In the genomic region with DNA sequence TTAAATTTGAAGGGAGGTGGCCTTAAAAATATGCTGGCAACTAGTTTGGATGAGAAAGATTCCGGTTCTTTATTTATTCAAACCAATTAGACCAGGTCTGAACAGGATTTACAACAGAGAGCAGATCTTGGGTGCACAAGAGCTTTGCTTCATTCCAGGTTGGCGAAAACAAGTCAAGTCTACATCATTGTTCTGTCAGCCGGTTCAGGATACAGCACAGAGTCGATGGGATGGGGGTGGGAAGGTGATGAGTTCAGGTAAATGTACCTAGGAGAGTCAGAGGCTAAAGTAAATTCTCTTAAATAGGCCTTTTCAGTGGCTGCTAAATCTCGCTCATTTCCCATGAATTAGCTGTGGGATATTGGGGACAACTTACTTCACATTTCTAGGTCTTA, we compare ENCODE assay signal across 7 cellular contexts. TPM values are rescaled to one million over a fixed set of nuclear protein-coding genes. Genes with fewer than 3 reads are reported as not detected.
DNase-seq lines count a peak whose midpoint lies in the region; ATAC-seq and TF ChIP-seq lines count a peak whose summit lies in the region.

No MANE protein-coding gene starts in this region.

- TF ChIP-seq CTCF in HEK293 (tag by site-specific recombination; IDR thresholded peaks at IDR 0.05) (no peak), foreskin keratinocyte (conservative IDR thresholded peaks at IDR 0.05) (no peak), smooth muscle cell (IDR thresholded peaks at IDR 0.05; ENCODE audit: borderline replicate concordance, insufficient read depth, poor library complexity, severe bottlenecking) (no peak)

- peak overlapping the region; percentile 46 for H2AFZ ChIP-seq in smooth muscle cell (ENCODE audit: low read depth)

- 25% methylated on average over 5 of the region's 5 CpGs for WGBS in smooth muscle cell (ENCODE audit: low lambda C conversion rate)

- H3F3A ChIP-seq in smooth muscle cell (ENCODE audit: low read depth) = peaks cover 10% of the 10 kb centered on the region

- no peak for DNase-seq in SK-N-MC (ENCODE audit: low read depth, low spot score)
- no peak for DNase-seq in foreskin keratinocyte
- no peak for DNase-seq in smooth muscle cell (lab: John Stamatoyannopoulos, UW; ENCODE audit: unreplicated experiment)
- no peak for DNase-seq in ureter (ENCODE audit: low spot score)
- DNase-seq in C1 segment of cervical spinal cord (lab: John Stamatoyannopoulos, UW) = no peak

- H3K27me3 ChIP-seq in foreskin keratinocyte (no peaks in the 10 kb centered on the region), smooth muscle cell (ENCODE audit: low read depth) (no peaks in the 10 kb centered on the region)

- H3K36me3 ChIP-seq in HEK293 (ENCODE audit: control insufficient read depth in 2 of 2, insufficient read depth in 1 of 2, low read length in 2 of 2) (no peaks in the 10 kb centered on the region), SK-N-MC (ENCODE audit: insufficient read depth, low read length) (no peaks in the 10 kb centered on the region), smooth muscle cell (ENCODE audit: low read depth) (no peaks in the 10 kb centered on the region)

- POLR2A ChIA-PET in HEK293 (lab: Yijun Ruan, JAX) = interaction anchor here (1.9 kb wide), 1 partner anchor 291 kb away, joined by 5 read pairs; no protein-coding TSS in a partner anchor

- peaks cover 37% of the 10 kb centered on the region for H3K79me2 ChIP-seq in smooth muscle cell (ENCODE audit: low read depth)

- peaks cover 26% of the 10 kb centered on the region for H4K20me1 ChIP-seq in smooth muscle cell (ENCODE audit: low read depth)

- H3K27ac ChIP-seq in HEK293 (ENCODE audit: extremely low read depth, low read depth, low read length) (peak overlapping the region; percentile 37; the same call in 1 of the 2 replicates), SK-N-MC (peak overlapping the region; percentile 46; the same call in 1 of the 2 replicates), foreskin keratinocyte (peak overlapping the region; percentile 13), smooth muscle cell (ENCODE audit: low read depth) (peak overlapping the region; percentile 63)

- peak overlapping the region; percentile 99 for H3K4me2 ChIP-seq in smooth muscle cell

- H3K9ac ChIP-seq in SK-N-MC (ENCODE audit: insufficient read length) (peak overlapping the region; percentile 47), smooth muscle cell (ENCODE audit: low read depth) (peak overlapping the region; percentile 37)

- ATAC-seq in foreskin keratinocyte (no peak), GM21576 (IDR thresholded peaks at IDR 0.05; ENCODE audit: unreplicated experiment) (no peak)

- H3K9me3 ChIP-seq in HEK293 (ENCODE audit: control insufficient read depth, insufficient read depth, low read depth, low read length) = no peaks in the 10 kb centered on the region
- H3K9me3 ChIP-seq in SK-N-MC (ENCODE audit: low read depth, low read length) = no peaks in the 10 kb centered on the region
- no peaks in the 10 kb centered on the region for H3K9me3 ChIP-seq in smooth muscle cell (replicated peaks; ENCODE audit: low read depth)

- CTCF ChIA-PET in HEK293 (lab: Yijun Ruan, JAX) = no interaction called here

- peaks cover 6% of the 10 kb centered on the region for H3K4me1 ChIP-seq in HEK293 (ENCODE audit: control insufficient read depth, insufficient read depth, low read length)
- peaks cover 23% of the 10 kb centered on the region for H3K4me1 ChIP-seq in foreskin keratinocyte
- peaks cover 45% of the 10 kb centered on the region for H3K4me1 ChIP-seq in smooth muscle cell (ENCODE audit: low read depth)

- peak overlapping the region; percentile 62; the same call in 1 of the 2 replicates for H3K4me3 ChIP-seq in HEK293 (ENCODE audit: low read depth, low read length)
- peak overlapping the region; percentile 86 for H3K4me3 ChIP-seq in SK-N-MC
- peak overlapping the region; percentile 79 for H3K4me3 ChIP-seq in smooth muscle cell

TF ChIP-seq in HEK293, 187 proteins besides CTCF, POLR2A, EP300 and RAD21:
- TF ChIP-seq ZBTB17 (tag by site-specific recombination; IDR thresholded peaks at IDR 0.05) = peak; percentile 80
- TF ChIP-seq ZNF600 (tag by site-specific recombination; IDR thresholded peaks at IDR 0.05) = no peak

RNA-seq across cellular contexts. Expression of a gene that starts 0.9 kb away (rescaled TPM):
- total RNA-seq in foreskin keratinocyte (18.0 and 18.7 TPM in 2 replicates), smooth muscle cell (69.0 and 77.1 TPM in 2 replicates), ureter (31.2 TPM)
- polyA plus RNA-seq in foreskin keratinocyte (8.4 and 8.6 TPM in 2 replicates), smooth muscle cell (31.0 and 31.3 TPM in 2 replicates)

Comparison
In these comparisons a context has a peak if more than half of its experiments do, and no peak if none do; other contexts are left out.
1. H3K27ac ChIP-seq: peak in every context shown above with its lines; median percentile 63 in smooth muscle cell; 46 in SK-N-MC; 37 in HEK293; 13 in foreskin keratinocyte.